ENCODE assay signal across 1 cellular context in the genomic region with DNA sequence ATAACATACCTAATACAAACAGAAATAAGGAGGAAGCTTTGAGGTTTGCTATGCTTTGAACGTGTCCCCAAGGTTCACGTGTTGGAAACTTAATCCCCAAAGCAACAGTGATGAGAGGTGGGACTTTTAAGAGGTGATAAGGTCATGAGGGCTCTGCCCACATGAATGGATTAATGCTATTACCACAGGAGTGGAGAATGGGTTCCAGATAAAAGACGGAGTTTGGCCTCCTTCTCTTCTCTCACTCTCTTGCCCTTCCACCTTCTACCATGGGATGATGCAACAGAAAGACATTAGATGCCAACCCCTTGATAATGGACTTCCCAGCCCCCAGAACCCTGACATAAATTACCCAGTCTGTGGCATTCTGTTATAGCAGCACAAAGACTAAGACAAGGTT.
TF ChIP-seq lines count a peak whose summit lies in the region.

No MANE protein-coding gene starts in this region.

TF ChIP-seq in SK-N-SH, 30 proteins besides CTCF, POLR2A, EP300 and RAD21 (continued from another document):
- TF ChIP-seq IRF3 (IDR thresholded peaks at IDR 0.05; ENCODE audit: low read depth, low read length) (no peak), RCOR1 (IDR thresholded peaks at IDR 0.05; ENCODE audit: low read length) (no peak), TEAD4 (IDR thresholded peaks at IDR 0.05; ENCODE audit: borderline replicate concordance, insufficient read depth) (no peak), YY1 (IDR thresholded peaks at IDR 0.05; ENCODE audit: low read depth) (no peak), GATA2 (CRISPR knock-in tag; IDR thresholded peaks at IDR 0.05) (no peak), CHD2 (IDR thresholded peaks at IDR 0.05; ENCODE audit: low read length, partially characterized antibody) (no peak), JUND (IDR thresholded peaks at IDR 0.05) (no peak)
- TF ChIP-seq, protein P1, sequence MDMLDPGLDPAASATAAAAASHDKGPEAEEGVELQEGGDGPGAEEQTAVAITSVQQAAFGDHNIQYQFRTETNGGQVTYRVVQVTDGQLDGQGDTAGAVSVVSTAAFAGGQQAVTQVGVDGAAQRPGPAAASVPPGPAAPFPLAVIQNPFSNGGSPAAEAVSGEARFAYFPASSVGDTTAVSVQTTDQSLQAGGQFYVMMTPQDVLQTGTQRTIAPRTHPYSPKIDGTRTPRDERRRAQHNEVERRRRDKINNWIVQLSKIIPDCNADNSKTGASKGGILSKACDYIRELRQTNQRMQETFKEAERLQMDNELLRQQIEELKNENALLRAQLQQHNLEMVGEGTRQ (IDR thresholded peaks at IDR 0.05; ENCODE audit: borderline replicate concordance, low read depth, low read length): no peak
